In the genomic region with DNA sequence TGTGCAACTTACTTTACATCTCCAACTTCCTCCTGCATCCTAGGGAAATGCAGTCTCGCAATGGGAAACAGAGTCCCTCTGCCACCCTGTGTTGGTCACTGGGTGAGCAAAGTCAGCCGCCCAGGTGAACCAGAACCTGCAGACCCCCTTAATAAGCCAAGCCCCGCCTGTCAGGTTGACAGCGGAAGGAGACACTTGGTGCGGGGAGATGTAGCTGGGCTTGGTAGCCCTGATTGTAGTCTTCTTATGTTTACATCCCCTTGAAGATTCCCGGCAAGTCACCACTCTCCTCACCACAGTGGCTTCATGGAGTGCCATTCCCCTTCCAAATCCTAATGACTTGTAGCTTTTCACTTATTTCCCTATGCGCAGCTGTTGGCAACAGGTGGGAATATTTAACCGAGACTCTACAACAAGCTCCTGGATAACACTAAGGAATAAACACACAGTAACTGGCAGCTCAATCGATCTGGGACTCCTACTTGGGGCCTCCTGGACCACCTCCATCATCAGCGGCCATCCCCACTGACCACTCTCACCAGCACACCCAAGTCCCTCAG, we compare ENCODE assay signal across 30 cellular contexts. TPM values are rescaled to one million over a fixed set of nuclear protein-coding genes. Genes with fewer than 3 reads are reported as not detected.
"Had no signal": no experiment of that assay in that cellular context is flagged by ENCODE, and none has a peak within 500 bp of the region (broad histone marks: within the 10 kb centered on the region; RNA-seq: fewer than 3 reads in every experiment).

No MANE protein-coding gene starts in this region.

- H3K4me3 ChIP-seq: ascending aorta, coronary artery, dorsolateral prefrontal cortex, esophagus muscularis mucosa, gastrocnemius medialis had no signal

- H3K4me1 ChIP-seq: ascending aorta, esophagus muscularis mucosa, foreskin keratinocyte, gastrocnemius medialis had no signal

- DNase-seq: activated CD4-positive, alpha-beta memory T cell treated with anti-CD3 and anti-CD28 coated beads for 36 hours; activated CD4-positive, alpha-beta T cell treated with anti-CD3 and anti-CD28 coated beads for 36 hours; activated CD4-positive, alpha-beta T cell treated with anti-CD3 and anti-CD28 coated beads, Interleukin-2, amount 10 ng/mL, durations not matched to agents 24 days and 14 days; activated CD4-positive, CD25-positive, alpha-beta regulatory T cell; activated CD4-positive, CD25-positive, alpha-beta regulatory T cell treated with anti-CD3 and anti-CD28 coated beads, Interleukin-2, amount 50 U/mL, for 72 hours; activated CD8-positive, alpha-beta memory T cell treated with anti-CD3 and anti-CD28 coated beads, Interleukin-2, amount 10 ng/mL, durations not matched to agents 7 days and 5 days; activated CD8-positive, alpha-beta memory T cell treated with anti-CD3 and anti-CD28 coated beads, Interleukin-2, amount 50 U/mL, for 4 hours; activated CD8-positive, alpha-beta T cell treated with anti-CD3 and anti-CD28 coated beads, Interleukin-2, amount 10 ng/mL, durations not matched to agents 7 days and 5 days; activated effector memory CD4-positive, alpha-beta T cell treated with anti-CD3 and anti-CD28 coated beads, Interleukin-2, amount 50 U/mL, for 16 hours; activated naive CD4-positive, alpha-beta T cell treated with anti-CD3 and anti-CD28 coated beads, Interleukin-2, amount 10 ng/mL, durations not matched to agents 7 days and 5 days; activated naive CD8-positive, alpha-beta T cell treated with anti-CD3 and anti-CD28 coated beads, Interleukin-2, amount 10 ng/mL, durations not matched to agents 7 days and 5 days; activated T-cell treated with anti-CD3 and anti-CD28 coated beads, Interleukin-2, amount 50 U/mL, for 1 hour; activated T-cell treated with anti-CD3 and anti-CD28 coated beads, Interleukin-2, amount 50 U/mL, for 48 hours; dorsolateral prefrontal cortex; effector memory CD8-positive, alpha-beta T cell; erythroblast; foreskin keratinocyte; gastrocnemius medialis; glutamatergic neuron; SW 1271; T-cell; T1000 had no signal

- H3K36me3 ChIP-seq: ascending aorta, esophagus muscularis mucosa, gastrocnemius medialis had no signal

- H3K27ac ChIP-seq: ascending aorta, coronary artery, dorsolateral prefrontal cortex, esophagus muscularis mucosa, foreskin keratinocyte, gastrocnemius medialis had no signal

- H3K27me3 ChIP-seq: ascending aorta, dorsolateral prefrontal cortex, gastrocnemius medialis had no signal

- ATAC-seq: activated CD4-positive, alpha-beta T cell treated with anti-CD3 and anti-CD28 coated beads for 36 hours; activated CD8-positive, alpha-beta memory T cell treated with anti-CD3 and anti-CD28 coated beads, Interleukin-2, amount 10 ng/mL, durations not matched to agents 7 days and 5 days; activated CD8-positive, alpha-beta T cell treated with anti-CD3 and anti-CD28 coated beads, Interleukin-2, amount 10 ng/mL, durations not matched to agents 7 days and 5 days; activated naive CD4-positive, alpha-beta T cell treated with anti-CD3 and anti-CD28 coated beads, Interleukin-2, amount 50 U/mL, for 72 hours; effector memory CD8-positive, alpha-beta T cell; foreskin keratinocyte; gastrocnemius medialis; T-cell had no signal

- H3K9me3 ChIP-seq: ascending aorta, esophagus muscularis mucosa, gastrocnemius medialis had no signal

RNA-seq across cellular contexts. Expression of a gene that starts 17.7 kb away (rescaled TPM):
- total RNA-seq: activated CD4-positive, alpha-beta memory T cell treated with anti-CD3 and anti-CD28 coated beads for 36 hours; activated CD4-positive, alpha-beta T cell treated with anti-CD3 and anti-CD28 coated beads for 36 hours; activated CD4-positive, alpha-beta T cell treated with anti-CD3 and anti-CD28 coated beads, Interleukin-2, amount 10 ng/mL, durations not matched to agents 24 days and 14 days; activated CD8-positive, alpha-beta memory T cell treated with anti-CD3 and anti-CD28 coated beads for 36 hours; activated CD8-positive, alpha-beta T cell treated with anti-CD3 and anti-CD28 coated beads, Interleukin-2, amount 10 ng/mL, durations not matched to agents 7 days and 5 days; activated naive CD4-positive, alpha-beta T cell treated with anti-CD3 and anti-CD28 coated beads, Interleukin-2, amount 50 U/mL, for 72 hours; activated naive CD8-positive, alpha-beta T cell treated with anti-CD3 and anti-CD28 coated beads, Interleukin-2, amount 10 ng/mL, durations not matched to agents 7 days and 5 days; activated T-helper 1 cell treated with anti-CD3 and anti-CD28 coated beads, Interleukin-12 subunit alpha, Interleukin-12 subunit beta, Interleukin-2, Interleukin-4 antibody, amounts not matched to agents 30 ng/mL and 10 ng/mL and 1 ng/mL, durations not matched to agents 14 hours and 24 hours and 36 hours; activated T-helper 2 cell treated with anti-CD3 and anti-CD28 coated beads, Interferon-gamma antibody, Interleukin-2, Interleukin-4, amounts not matched to agents 10 μg/mL and 5 μg/mL and 100 μg/mL, durations not matched to agents 14 hours and 24 hours and 36 hours; T-helper 2 cell treated with Interferon-gamma antibody and Interleukin-4, amounts not matched to agents 100 ng/mL and 5 ng/mL, for 36 hours had no signal
